In the genomic region with DNA sequence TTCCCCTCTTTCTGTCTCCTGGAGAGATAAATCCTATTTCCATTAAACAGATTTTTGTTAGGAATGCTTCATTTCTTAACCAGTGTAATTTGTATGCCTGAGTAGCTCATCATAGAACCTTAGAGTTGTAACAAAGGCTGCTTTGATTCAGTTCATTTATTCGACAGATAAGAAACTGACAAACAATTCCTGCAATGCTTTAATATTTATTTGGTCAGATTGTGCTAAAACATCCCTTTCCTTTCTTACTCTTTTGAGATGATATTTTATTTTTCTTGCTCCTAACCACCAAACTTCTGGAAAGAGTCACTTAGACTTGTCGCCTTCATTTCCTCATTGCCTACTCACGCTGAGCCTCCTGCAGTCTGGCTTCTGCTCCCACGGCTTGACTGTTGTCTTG, we compare ENCODE assay signal across 35 cellular contexts.
"Had no signal": no experiment of that assay in that cellular context is flagged by ENCODE, and none has a peak within 500 bp of the region (broad histone marks: within the 10 kb centered on the region; RNA-seq: fewer than 3 reads in every experiment).

No MANE protein-coding gene starts in this region.

- H3K27me3 ChIP-seq: brain microvascular endothelial cell, cardiac muscle cell, colonic mucosa had no signal

- H3K27me3 Mint-ChIP-seq: activated B cell treated with CpG ODN at 0.5 μM for 24 hours; activated CD4-positive, alpha-beta memory T cell treated with anti-CD3 and anti-CD28 coated beads for 36 hours; activated CD8-positive, alpha-beta memory T cell treated with anti-CD3 and anti-CD28 coated beads, Interleukin-2, amount 10 ng/mL, durations not matched to agents 7 days and 5 days; activated naive CD4-positive, alpha-beta T cell treated with anti-CD3 and anti-CD28 coated beads, Interleukin-2, amount 50 U/mL, for 24 hours; activated naive CD8-positive, alpha-beta T cell treated with anti-CD3 and anti-CD28 coated beads, Interleukin-2, amount 10 ng/mL, durations not matched to agents 7 days and 5 days; activated T-helper 17 cell treated with anti-CD3 and anti-CD28 coated beads, Interleukin-2, amount 50 U/mL, for 72 hours; central memory CD8-positive, alpha-beta T cell had no signal

- H3K4me1 ChIP-seq: colonic mucosa had no signal

- H3K4me3 ChIP-seq: cardiac muscle cell, colonic mucosa, K562, PC-9 had no signal

- H3K4me2 ChIP-seq: PC-9 had no signal

- H3K9me3 Mint-ChIP-seq: activated B cell treated with CpG ODN at 0.5 μM for 24 hours; activated CD4-positive, alpha-beta memory T cell treated with anti-CD3 and anti-CD28 coated beads for 36 hours; activated naive CD4-positive, alpha-beta T cell treated with anti-CD3 and anti-CD28 coated beads, Interleukin-2, amount 50 U/mL, for 24 hours; activated naive CD8-positive, alpha-beta T cell treated with anti-CD3 and anti-CD28 coated beads, Interleukin-2, amount 10 ng/mL, durations not matched to agents 7 days and 5 days; activated T-helper 17 cell treated with anti-CD3 and anti-CD28 coated beads, Interleukin-2, amount 50 U/mL, for 72 hours; central memory CD8-positive, alpha-beta T cell had no signal

- H3K27ac Mint-ChIP-seq: activated B cell treated with CpG ODN at 0.5 μM for 24 hours; activated CD4-positive, alpha-beta memory T cell treated with anti-CD3 and anti-CD28 coated beads for 36 hours; activated CD8-positive, alpha-beta memory T cell treated with anti-CD3 and anti-CD28 coated beads, Interleukin-2, amount 10 ng/mL, durations not matched to agents 7 days and 5 days; activated naive CD4-positive, alpha-beta T cell treated with anti-CD3 and anti-CD28 coated beads, Interleukin-2, amount 50 U/mL, for 24 hours; activated naive CD8-positive, alpha-beta T cell treated with anti-CD3 and anti-CD28 coated beads, Interleukin-2, amount 10 ng/mL, durations not matched to agents 7 days and 5 days; activated T-helper 17 cell treated with anti-CD3 and anti-CD28 coated beads, Interleukin-2, amount 50 U/mL, for 72 hours had no signal

- H3K4me1 Mint-ChIP-seq: activated B cell treated with CpG ODN at 0.5 μM for 24 hours had no signal

- H3K4me3 Mint-ChIP-seq: activated B cell treated with CpG ODN at 0.5 μM for 24 hours; activated CD4-positive, alpha-beta memory T cell treated with anti-CD3 and anti-CD28 coated beads for 36 hours; activated CD8-positive, alpha-beta memory T cell treated with anti-CD3 and anti-CD28 coated beads, Interleukin-2, amount 10 ng/mL, durations not matched to agents 7 days and 5 days; activated naive CD4-positive, alpha-beta T cell treated with anti-CD3 and anti-CD28 coated beads, Interleukin-2, amount 50 U/mL, for 24 hours; activated naive CD8-positive, alpha-beta T cell treated with anti-CD3 and anti-CD28 coated beads, Interleukin-2, amount 10 ng/mL, durations not matched to agents 7 days and 5 days; central memory CD8-positive, alpha-beta T cell had no signal

- H3K36me3 ChIP-seq: cardiac muscle cell, colonic mucosa had no signal

- DNase-seq: activated B cell treated with CpG ODN at 0.5 μM for 24 hours; activated CD4-positive, alpha-beta memory T cell treated with anti-CD3 and anti-CD28 coated beads for 36 hours; activated CD4-positive, alpha-beta T cell treated with anti-CD3 and anti-CD28 coated beads for 4 hours; activated CD4-positive, alpha-beta T cell treated with anti-CD3 and anti-CD28 coated beads, Interleukin-2, amount 50 U/mL, for 1 hour; activated CD4-positive, CD25-positive, alpha-beta regulatory T cell treated with anti-CD3 and anti-CD28 coated beads, Interleukin-2, amount 50 U/mL, for 72 hours; activated CD8-positive, alpha-beta memory T cell treated with anti-CD3 and anti-CD28 coated beads for 24 hours; activated CD8-positive, alpha-beta memory T cell treated with anti-CD3 and anti-CD28 coated beads, Interleukin-2, amount 10 ng/mL, durations not matched to agents 7 days and 5 days; activated CD8-positive, alpha-beta memory T cell treated with anti-CD3 and anti-CD28 coated beads, Interleukin-2, amount 50 U/mL, for 48 hours; activated gamma-delta T cell; activated naive CD4-positive, alpha-beta T cell treated with Interleukin-2 at 50 U/mL for 16 hours; activated naive CD8-positive, alpha-beta T cell treated with anti-CD3 and anti-CD28 coated beads, Interleukin-2, amount 10 ng/mL, durations not matched to agents 7 days and 5 days; activated T-cell treated with anti-CD3 and anti-CD28 coated beads, Interleukin-2, amount 50 U/mL, for 48 hours; brain microvascular endothelial cell; colonic mucosa; Karpas-422; NCI-H1105 treated with DMSO at 0.1 percent for 48 hours; NCI-H1436; NCI-H1694; NCI-H1930; NCI-H2081 treated with DMSO at 0.1 percent for 48 hours; NCI-H226; NCI-H446 treated with DMSO at 0.1 percent for 48 hours; NCI-H524; NCI-H69; NCI-H82; PC-9; T-helper 9 cell had no signal

- ATAC-seq: activated CD8-positive, alpha-beta memory T cell treated with anti-CD3 and anti-CD28 coated beads, Interleukin-2, amount 10 ng/mL, durations not matched to agents 7 days and 5 days; activated T-helper 17 cell treated with anti-CD3 and anti-CD28 coated beads, Interleukin-2, amount 50 U/mL, for 72 hours; K562; Right ventricle myocardium inferior had no signal

- H3K36me3 Mint-ChIP-seq: activated naive CD4-positive, alpha-beta T cell treated with anti-CD3 and anti-CD28 coated beads, Interleukin-2, amount 50 U/mL, for 24 hours had no signal

- H3K27ac ChIP-seq: brain microvascular endothelial cell, cardiac muscle cell, colonic mucosa, PC-9, RWPE1, VCaP had no signal
